In genomic region chr20:46638367-46639274, GRCh38 we compare ENCODE assay signal across 1 cellular context.
A peak's percentile ranks its signal among the peaks of the same experiment; 100 is the strongest.
TF ChIP-seq lines count a peak whose summit lies in the region.

No MANE protein-coding gene starts in this region.

TF ChIP-seq in HepG2, 621 proteins besides CTCF, POLR2A, EP300 and RAD21 (continued from another document and continues in another):
- TF ChIP-seq MLXIP (CRISPR knock-in tag; IDR thresholded peaks at IDR 0.05; ENCODE audit: borderline replicate concordance) (no peak), NR1H2 (CRISPR knock-in tag; IDR thresholded peaks at IDR 0.05; ENCODE audit: borderline replicate concordance, low read depth) (no peak), TEAD3 (CRISPR knock-in tag; optimal IDR thresholded peaks at IDR 0.05; ENCODE audit: borderline replicate concordance) (peak; percentile 92), ZNF362 (CRISPR knock-in tag; IDR thresholded peaks at IDR 0.05; ENCODE audit: borderline replicate concordance) (peak; percentile 22; the same call in 1 of the 2 replicates), DNMT3B (CRISPR knock-in tag; conservative IDR thresholded peaks at IDR 0.05) (no peak), ZBTB1 (CRISPR knock-in tag; IDR thresholded peaks at IDR 0.05; ENCODE audit: borderline replicate concordance) (no peak), ZNF740 (CRISPR knock-in tag; IDR thresholded peaks at IDR 0.05) (no peak), CSRNP1 (CRISPR knock-in tag; IDR thresholded peaks at IDR 0.05) (peak; percentile 77; the same call in 1 of the 2 replicates), CEBPG (CRISPR knock-in tag; IDR thresholded peaks at IDR 0.05) (no peak; the same call in none of the 2 replicates), TFAP4 (IDR thresholded peaks at IDR 0.05; ENCODE audit: borderline replicate concordance, low read depth) (no peak; the same call in 1 of the 2 replicates), THAP7 (CRISPR knock-in tag; IDR thresholded peaks at IDR 0.05) (no peak), ZNF558 (CRISPR knock-in tag; IDR thresholded peaks at IDR 0.05; ENCODE audit: borderline replicate concordance) (no peak), TFDP2 (CRISPR knock-in tag; IDR thresholded peaks at IDR 0.05) (0 out of 2 replicates have a peak, but pooled peaks have one; percentile 12), ZNF350 (CRISPR knock-in tag; IDR thresholded peaks at IDR 0.05; ENCODE audit: borderline replicate concordance, low read depth) (peak; percentile 66; the same call in 1 of the 2 replicates), ZNF512 (CRISPR knock-in tag; IDR thresholded peaks at IDR 0.05) (no peak), SIX1 (CRISPR knock-in tag; IDR thresholded peaks at IDR 0.05; ENCODE audit: borderline replicate concordance) (0 out of 2 replicates have a peak, but pooled peaks have one; percentile 18), KDM4B (CRISPR knock-in tag; IDR thresholded peaks at IDR 0.05) (no peak; the same call in 1 of the 2 replicates), STAG1 (CRISPR knock-in tag; IDR thresholded peaks at IDR 0.05) (peak; percentile 27; the same call in 1 of the 2 replicates), GTF2F1 (IDR thresholded peaks at IDR 0.05; ENCODE audit: low read length) (no peak), ZNF160 (CRISPR knock-in tag; IDR thresholded peaks at IDR 0.05) (no peak), ZNF317 (CRISPR knock-in tag; IDR thresholded peaks at IDR 0.05) (no peak), MTA3 (CRISPR knock-in tag; IDR thresholded peaks at IDR 0.05) (no peak), ZFP91 (CRISPR knock-in tag; IDR thresholded peaks at IDR 0.05; ENCODE audit: borderline replicate concordance) (peak; percentile 90), MXI1 (IDR thresholded peaks at IDR 0.05; ENCODE audit: borderline replicate concordance, low read depth, low read length) (0 out of 3 replicates have a peak, but pooled peaks have one; percentile 32), KAT8 (CRISPR knock-in tag; IDR thresholded peaks at IDR 0.05) (peak; percentile 22; the same call in 1 of the 2 replicates), NFKB2 (CRISPR knock-in tag; IDR thresholded peaks at IDR 0.05; ENCODE audit: borderline replicate concordance) (no peak; the same call in 1 of the 2 replicates), MNT (IDR thresholded peaks at IDR 0.05) (no peak), ZBTB40 (IDR thresholded peaks at IDR 0.05) (no peak), ZBTB40 (CRISPR knock-in tag; IDR thresholded peaks at IDR 0.05) (peak; percentile 61; the same call in 1 of the 2 replicates), ZFP36L1 (CRISPR knock-in tag; IDR thresholded peaks at IDR 0.05) (no peak)
